In the genomic region with DNA sequence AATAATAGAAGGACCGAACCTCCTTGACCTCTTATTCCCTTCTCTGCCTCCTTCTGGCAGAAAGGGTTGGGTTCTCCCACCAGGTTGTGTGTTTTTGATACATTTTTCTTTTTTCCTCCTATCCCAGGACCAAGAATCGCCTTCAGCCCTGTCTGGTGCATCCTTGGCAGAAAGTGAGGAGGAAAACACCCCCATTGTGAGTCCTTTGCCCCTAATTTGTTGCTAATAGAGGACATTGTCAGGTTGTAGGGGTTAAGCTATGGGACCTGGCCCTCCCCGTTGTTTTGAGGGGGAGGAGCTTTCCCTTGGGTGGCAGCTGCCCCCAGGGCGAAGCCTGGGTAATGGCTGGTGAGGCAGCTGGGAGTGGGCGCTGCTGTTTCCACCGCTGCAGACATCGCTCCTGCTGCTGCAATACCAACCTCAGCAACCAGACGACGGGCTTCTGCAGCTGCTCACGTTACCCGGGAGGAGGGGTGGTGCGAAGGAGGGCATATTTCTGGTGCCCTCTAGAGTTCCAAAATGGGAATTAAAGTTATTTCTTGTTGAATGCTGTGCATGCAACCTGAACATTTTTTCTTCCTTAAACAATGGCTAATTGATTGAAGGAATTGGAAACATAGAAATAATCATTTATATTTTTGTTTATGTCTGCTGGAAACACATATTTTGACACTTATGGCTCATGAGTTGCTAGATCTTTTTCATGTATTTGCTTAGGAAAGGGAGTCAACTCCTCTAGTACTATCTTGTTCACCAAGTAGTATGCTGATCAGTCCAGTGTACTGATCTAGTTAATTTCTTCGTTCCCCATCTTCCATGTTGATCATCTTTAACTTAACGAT, we compare ENCODE assay signal across 8 cellular contexts. TPM values are rescaled to one million over a fixed set of nuclear protein-coding genes. Genes with fewer than 3 reads are reported as not detected.
A peak's percentile ranks its signal among the peaks of the same experiment; 100 is the strongest.
DNase-seq lines count a peak whose midpoint lies in the region; ATAC-seq and TF ChIP-seq lines count a peak whose summit lies in the region.

No MANE protein-coding gene starts in this region.

- H3K27ac ChIP-seq in esophagus (ENCODE audit: low read depth in 2 of 2, low read length in 1 of 2) (peak overlapping the region; percentile 97 to 100), muscle layer of duodenum (ENCODE audit: low read length) (peak overlapping the region; percentile 83)

- DNase-seq in DMS53 (lab: John Stamatoyannopoulos, UW), result peak; percentile 97
- DNase-seq in OCI-M1 (lab: John Stamatoyannopoulos, UW), result peak; percentile 89
- peak; percentile 81 for DNase-seq in activated T-cell treated with anti-CD3 and anti-CD28 coated beads, Interleukin-2, amount 50 U/mL, for 1 hour
- DNase-seq in stimulated activated CD8-positive, alpha-beta memory T cell treated with anti-CD3 and anti-CD28 coated beads, Interleukin-7, amount 100 ng/mL, for 24 hours (ENCODE audit: low read depth), result peak; percentile 58

- peak; percentile 64 for TF ChIP-seq RAD21 in Ishikawa (IDR thresholded peaks at IDR 0.05; ENCODE audit: low read depth)

- no peaks in the 10 kb centered on the region for H3K36me3 ChIP-seq in esophagus (ENCODE audit: control insufficient read depth in 2 of 2, insufficient read depth in 2 of 2, low read length in 1 of 2)
- peaks cover 0 to 3% of the 10 kb centered on the region in 2 donors for H3K36me3 ChIP-seq in muscle layer of duodenum (ENCODE audit: control insufficient read depth in 1 of 2, insufficient read depth in 2 of 2, low read length in 2 of 2)

- H3K4me3 ChIP-seq in esophagus (ENCODE audit: low read depth in 1 of 2, low read length in 2 of 2) (peak overlapping the region; percentile 62 to 89), muscle layer of duodenum (ENCODE audit: low read depth in 1 of 2, low read length in 2 of 2) (peak overlapping the region; percentile 90 to 93)

- no peaks in the 10 kb centered on the region for H3K27me3 ChIP-seq in esophagus (ENCODE audit: control insufficient read depth in 1 of 2, insufficient read depth in 2 of 2, low read length in 2 of 2)
- H3K27me3 ChIP-seq in muscle layer of duodenum (ENCODE audit: low read depth, low read length), result no peaks in the 10 kb centered on the region

- ATAC-seq in GM21529 (IDR thresholded peaks at IDR 0.05; ENCODE audit: unreplicated experiment), result peak; percentile 40

- no peaks in the 10 kb centered on the region for H3K9me3 ChIP-seq in esophagus (ENCODE audit: control insufficient read depth in 2 of 2, insufficient read depth in 1 of 2, low read depth in 1 of 2, low read length in 1 of 2)
- no peaks in the 10 kb centered on the region for H3K9me3 ChIP-seq in muscle layer of duodenum (ENCODE audit: control insufficient read depth in 1 of 2, low read length in 2 of 2)

- 0 out of 2 replicates have a peak, but pooled peaks have one; percentile 16 for TF ChIP-seq EP300 in Ishikawa (IDR thresholded peaks at IDR 0.05; ENCODE audit: borderline replicate concordance)

- 3 to 4% methylated on average over 14 of the region's 14 CpGs for WGBS in esophagus, 2 donors

- H3K4me1 ChIP-seq in esophagus (ENCODE audit: control insufficient read depth in 2 of 2, insufficient read depth in 2 of 2, low read length in 1 of 2), result no peaks in the 10 kb centered on the region
- peaks cover 18 to 41% of the 10 kb centered on the region in 2 donors for H3K4me1 ChIP-seq in muscle layer of duodenum (ENCODE audit: control insufficient read depth in 1 of 2, insufficient read depth in 2 of 2, low read length in 2 of 2)

TF ChIP-seq in Ishikawa, 13 proteins besides CTCF, POLR2A, EP300 and RAD21:
- TF ChIP-seq YY1 (IDR thresholded peaks at IDR 0.05; ENCODE audit: low read depth) (peak; percentile 49; the same call in 1 of the 2 replicates), CREB1 (IDR thresholded peaks at IDR 0.05; ENCODE audit: low read depth) (no peak), TCF12 (IDR thresholded peaks at IDR 0.05; ENCODE audit: low read depth) (peak; percentile 49; the same call in 1 of the 2 replicates), EGR1 (IDR thresholded peaks at IDR 0.05) (0 out of 2 replicates have a peak, but pooled peaks have one; percentile 5), FOXM1 (IDR thresholded peaks at IDR 0.05; ENCODE audit: borderline replicate concordance, low read depth) (no peak), MAX (IDR thresholded peaks at IDR 0.05) (peak; percentile 76; the same call in 1 of the 2 replicates), TAF1 (IDR thresholded peaks at IDR 0.05; ENCODE audit: low read depth) (peak; percentile 29; the same call in 1 of the 2 replicates)
- TF ChIP-seq, protein P1, sequence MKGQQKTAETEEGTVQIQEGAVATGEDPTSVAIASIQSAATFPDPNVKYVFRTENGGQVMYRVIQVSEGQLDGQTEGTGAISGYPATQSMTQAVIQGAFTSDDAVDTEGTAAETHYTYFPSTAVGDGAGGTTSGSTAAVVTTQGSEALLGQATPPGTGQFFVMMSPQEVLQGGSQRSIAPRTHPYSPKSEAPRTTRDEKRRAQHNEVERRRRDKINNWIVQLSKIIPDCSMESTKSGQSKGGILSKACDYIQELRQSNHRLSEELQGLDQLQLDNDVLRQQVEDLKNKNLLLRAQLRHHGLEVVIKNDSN (IDR thresholded peaks at IDR 0.05), result peak; percentile 55; the same call in 1 of the 2 replicates

RNA-seq across cellular contexts. Expression of gene ZMYM2, which starts 1.5 kb away (rescaled TPM):
- polyA plus RNA-seq in esophagus, result 10 to 100 TPM; 15.8 to 26.3 TPM

Comparison
In these comparisons a context has a peak if more than half of its experiments do, and no peak if none do; other contexts are left out.
1. Peak in every context shown above with its lines: DNase-seq, ATAC-seq, H3K4me3 ChIP-seq and H3K27ac ChIP-seq.